In genomic region chr4:71857713-71858451, GRCh38 we compare ENCODE assay signal across 20 cellular contexts.
DNase-seq lines count a peak whose midpoint lies in the region; ATAC-seq and TF ChIP-seq lines count a peak whose summit lies in the region.
"Had no signal": no experiment of that assay in that cellular context is flagged by ENCODE, and none has a peak within 500 bp of the region (broad histone marks: within the 10 kb centered on the region; RNA-seq: fewer than 3 reads in every experiment).

No MANE protein-coding gene starts in this region.

- H3K36me3 ChIP-seq in HUES64 (ENCODE audit: insufficient read depth, low read length), result 0 out of 2 replicates have a peak, but pooled peaks cover 9% of the 10 kb centered on the region
- H3K36me3 ChIP-seq: breast epithelium, esophagus muscularis mucosa, right lobe of liver, vagina had no signal

- peaks cover 6% of the 10 kb centered on the region for H3K4me1 Mint-ChIP-seq in type B pancreatic cell (ENCODE audit: unreplicated experiment)
- no peaks in the 10 kb centered on the region for H3K4me1 Mint-ChIP-seq in activated naive CD8-positive, alpha-beta T cell treated with anti-CD3 and anti-CD28 coated beads, Interleukin-2, amount 50 U/mL, for 24 hours
- H3K4me1 Mint-ChIP-seq: activated CD8-positive, alpha-beta memory T cell treated with anti-CD3 and anti-CD28 coated beads, Interleukin-2, amount 10 ng/mL, durations not matched to agents 7 days and 5 days; stimulated activated naive CD8-positive, alpha-beta T cell treated with anti-CD3 and anti-CD28 coated beads, Interleukin-15, amount 100 ng/mL, for 72 hours had no signal

- H3K4me1 ChIP-seq in HUES64 (ENCODE audit: insufficient read depth, low read length), result peaks cover 21% of the 10 kb centered on the region
- H3K4me1 ChIP-seq: breast epithelium, esophagus muscularis mucosa, right lobe of liver, vagina had no signal

- H3K4me3 ChIP-seq in HUES64 (ENCODE audit: low read length), result peak overlapping the region; percentile 29
- H3K4me3 ChIP-seq: breast epithelium, dorsolateral prefrontal cortex, esophagus muscularis mucosa, right lobe of liver, vagina had no signal

- DNase-seq in ecto neural progenitor cell (ENCODE audit: low spot score) (peak; percentile 51), left kidney (ENCODE audit: low read depth, low spot score) (peak; percentile 48), type B pancreatic cell (ENCODE audit: extremely low spot score, unreplicated experiment) (no peak), GM20000 (ENCODE audit: low spot score) (no peak)
- DNase-seq in activated naive CD8-positive, alpha-beta T cell treated with anti-CD3 and anti-CD28 coated beads, Interleukin-2, amount 50 U/mL, for 24 hours, result no peak
- DNase-seq: activated CD8-positive, alpha-beta memory T cell treated with anti-CD3 and anti-CD28 coated beads, Interleukin-2, amount 10 ng/mL, durations not matched to agents 7 days and 5 days; dorsolateral prefrontal cortex; HFFc6; kidney glomerular epithelial cell; NCI-H1436; NCI-H774; nucleus accumbens; right lobe of liver; stimulated activated naive CD8-positive, alpha-beta T cell treated with anti-CD3 and anti-CD28 coated beads, Interleukin-15, amount 100 ng/mL, for 72 hours had no signal

- WGBS in HUES64, result 35% methylated on average over 9 of the region's 9 CpGs

- no peak overlapping the region for H3K27ac Mint-ChIP-seq in type B pancreatic cell
- no peak overlapping the region for H3K27ac Mint-ChIP-seq in activated naive CD8-positive, alpha-beta T cell treated with anti-CD3 and anti-CD28 coated beads, Interleukin-2, amount 50 U/mL, for 24 hours
- H3K27ac Mint-ChIP-seq: activated CD8-positive, alpha-beta memory T cell treated with anti-CD3 and anti-CD28 coated beads, Interleukin-2, amount 10 ng/mL, durations not matched to agents 7 days and 5 days; activated T-helper 2 cell treated with anti-CD3 and anti-CD28 coated beads, Interferon-gamma antibody, Interleukin-2, Interleukin-4, amounts not matched to agents 10 μg/mL and 5 μg/mL and 100 μg/mL, durations not matched to agents 14 hours and 24 hours and 36 hours; HFFc6 had no signal

- H3K9me3 Mint-ChIP-seq in type B pancreatic cell, result peaks cover under 1% of the 10 kb centered on the region
- H3K9me3 Mint-ChIP-seq in activated naive CD8-positive, alpha-beta T cell treated with anti-CD3 and anti-CD28 coated beads, Interleukin-2, amount 50 U/mL, for 24 hours, result peaks cover 4% of the 10 kb centered on the region
- H3K9me3 Mint-ChIP-seq: stimulated activated naive CD8-positive, alpha-beta T cell treated with anti-CD3 and anti-CD28 coated beads, Interleukin-15, amount 100 ng/mL, for 72 hours had no signal

- H3K4me3 Mint-ChIP-seq in type B pancreatic cell, result peak overlapping the region; percentile 78
- H3K4me3 Mint-ChIP-seq in activated naive CD8-positive, alpha-beta T cell treated with anti-CD3 and anti-CD28 coated beads, Interleukin-2, amount 50 U/mL, for 24 hours, result no peak overlapping the region
- H3K4me3 Mint-ChIP-seq: activated CD8-positive, alpha-beta memory T cell treated with anti-CD3 and anti-CD28 coated beads, Interleukin-2, amount 10 ng/mL, durations not matched to agents 7 days and 5 days; HFFc6; stimulated activated naive CD8-positive, alpha-beta T cell treated with anti-CD3 and anti-CD28 coated beads, Interleukin-15, amount 100 ng/mL, for 72 hours had no signal

- H3K27me3 Mint-ChIP-seq in type B pancreatic cell, result no peaks in the 10 kb centered on the region
- no peaks in the 10 kb centered on the region for H3K27me3 Mint-ChIP-seq in activated naive CD8-positive, alpha-beta T cell treated with anti-CD3 and anti-CD28 coated beads, Interleukin-2, amount 50 U/mL, for 24 hours
- H3K27me3 Mint-ChIP-seq: activated CD8-positive, alpha-beta memory T cell treated with anti-CD3 and anti-CD28 coated beads, Interleukin-2, amount 10 ng/mL, durations not matched to agents 7 days and 5 days; stimulated activated naive CD8-positive, alpha-beta T cell treated with anti-CD3 and anti-CD28 coated beads, Interleukin-15, amount 100 ng/mL, for 72 hours had no signal

- peaks cover 48% of the 10 kb centered on the region for H3K9me3 ChIP-seq in HUES64 (ENCODE audit: insufficient read depth, low read depth, low read length)
- H3K9me3 ChIP-seq: esophagus muscularis mucosa, vagina had no signal

- H3K27me3 ChIP-seq in HUES64 (ENCODE audit: insufficient read depth, low read length), result no peaks in the 10 kb centered on the region
- H3K27me3 ChIP-seq: breast epithelium, esophagus muscularis mucosa, right lobe of liver, vagina had no signal

- no peak for TF ChIP-seq CTCF in type B pancreatic cell (conservative IDR thresholded peaks at IDR 0.05)
- no peak for TF ChIP-seq CTCF in GM20000 (IDR thresholded peaks at IDR 0.05; ENCODE audit: extremely low read depth, missing control alignments)

- peak overlapping the region; percentile 85 for H3K27ac ChIP-seq in HUES64 (ENCODE audit: low read depth, low read length)
- H3K27ac ChIP-seq: breast epithelium, dorsolateral prefrontal cortex, esophagus muscularis mucosa, right lobe of liver, vagina had no signal

- ATAC-seq in HG02885 (IDR thresholded peaks at IDR 0.05; ENCODE audit: poor library complexity, unreplicated experiment), result no peak
- ATAC-seq in activated naive CD8-positive, alpha-beta T cell treated with anti-CD3 and anti-CD28 coated beads, Interleukin-2, amount 50 U/mL, for 24 hours, result no peak
- ATAC-seq: activated CD8-positive, alpha-beta memory T cell treated with anti-CD3 and anti-CD28 coated beads, Interleukin-2, amount 10 ng/mL, durations not matched to agents 7 days and 5 days; right lobe of liver; stimulated activated naive CD8-positive, alpha-beta T cell treated with anti-CD3 and anti-CD28 coated beads, Interleukin-15, amount 100 ng/mL, for 72 hours had no signal

- H3K36me3 Mint-ChIP-seq in type B pancreatic cell, result no peaks in the 10 kb centered on the region
- H3K36me3 Mint-ChIP-seq in activated naive CD8-positive, alpha-beta T cell treated with anti-CD3 and anti-CD28 coated beads, Interleukin-2, amount 50 U/mL, for 24 hours (ENCODE audit: low read depth), result no peaks in the 10 kb centered on the region
- H3K36me3 Mint-ChIP-seq: activated CD8-positive, alpha-beta memory T cell treated with anti-CD3 and anti-CD28 coated beads, Interleukin-2, amount 10 ng/mL, durations not matched to agents 7 days and 5 days had no signal

- H3K9ac ChIP-seq in HUES64 (ENCODE audit: low read depth, low read length), result 0 out of 2 replicates have a peak overlapping the region, but pooled peaks have one; percentile 17

Comparison
In these comparisons a context has a peak if more than half of its experiments do, and no peak if none do; other contexts are left out.
1. DNase-seq: peak in ecto neural progenitor cell (single experiment) and left kidney (single experiment); none in type B pancreatic cell (single experiment), activated naive CD8-positive, alpha-beta T cell treated with anti-CD3 and anti-CD28 coated beads, Interleukin-2, amount 50 U/mL, for 24 hours (single experiment) and GM20000 (single experiment).